In genomic region chr5:399296-400281, GRCh38 we compare ENCODE assay signal across 8 cellular contexts. TPM values are rescaled to one million over a fixed set of nuclear protein-coding genes. Genes with fewer than 3 reads are reported as not detected.
DNase-seq lines count a peak whose midpoint lies in the region; ATAC-seq and TF ChIP-seq lines count a peak whose summit lies in the region.

No MANE protein-coding gene starts in this region.

- ATAC-seq in HG02571 (IDR thresholded peaks at IDR 0.05; ENCODE audit: unreplicated experiment), result peak; percentile 75
- ATAC-seq in right lobe of liver, result peak; percentile 55 to 82 (median 71)

- H3K4me1 ChIP-seq in right lobe of liver, result no peaks in the 10 kb centered on the region

- WGBS in right lobe of liver (ENCODE audit: insufficient coverage, low coverage, low lambda C conversion rate, missing lambda C conversion rate), result 36% methylated on average over 27 of the region's 45 CpGs

- TF ChIP-seq CTCF in coronary artery (IDR thresholded peaks at IDR 0.05), result no peak
- no peak for TF ChIP-seq CTCF in right lobe of liver (IDR thresholded peaks at IDR 0.05)

- intact Hi-C loops in right lobe of liver (cut with DNase I), result no loop called here

- no peak for TF ChIP-seq POLR2A in right lobe of liver (IDR thresholded peaks at IDR 0.05)

- no peaks in the 10 kb centered on the region for H3K36me3 ChIP-seq in right lobe of liver

- DNase-seq in NCI-H82 (lab: John Stamatoyannopoulos, UW) (peak; percentile 19), NCI-H82 treated with DMSO at 0.1 percent for 48 hours (lab: John Stamatoyannopoulos, UW; ENCODE audit: unreplicated experiment) (no peak), NAMALWA (ENCODE audit: low spot score) (peak; percentile 73), SKM-1 (lab: John Stamatoyannopoulos, UW; ENCODE audit: unreplicated experiment) (peak; percentile 89), coronary artery (ENCODE audit: low spot score) (peak; percentile 78), right lobe of liver (peak in 2 of 3 donors; percentile 49 to 64)
- peak; percentile 47 to 57 for DNase-seq in stimulated activated CD4-positive, alpha-beta T cell treated with anti-CD3 and anti-CD28 coated beads, Interleukin-4, amount 100 ng/mL, for 48 hours (ENCODE audit: low read depth in 2 of 2)

- peak overlapping the region in 1 of 2 donors; percentile 42 for H3K27ac ChIP-seq in coronary artery
- no peak overlapping the region for H3K27ac ChIP-seq in right lobe of liver

- H3K9me3 ChIP-seq in right lobe of liver, result no peaks in the 10 kb centered on the region

- H3K4me3 ChIP-seq in coronary artery (peak overlapping the region; percentile 56), right lobe of liver (no peak overlapping the region)

- H3K27me3 ChIP-seq in right lobe of liver, result no peaks in the 10 kb centered on the region

RNA-seq across cellular contexts. Expression of gene EXOC3, which starts 43.4 kb away (rescaled TPM):
- total RNA-seq in right lobe of liver, result 10 to 100 TPM; 14.6 to 24.3 (median 20.0) TPM
